In the genomic region with DNA sequence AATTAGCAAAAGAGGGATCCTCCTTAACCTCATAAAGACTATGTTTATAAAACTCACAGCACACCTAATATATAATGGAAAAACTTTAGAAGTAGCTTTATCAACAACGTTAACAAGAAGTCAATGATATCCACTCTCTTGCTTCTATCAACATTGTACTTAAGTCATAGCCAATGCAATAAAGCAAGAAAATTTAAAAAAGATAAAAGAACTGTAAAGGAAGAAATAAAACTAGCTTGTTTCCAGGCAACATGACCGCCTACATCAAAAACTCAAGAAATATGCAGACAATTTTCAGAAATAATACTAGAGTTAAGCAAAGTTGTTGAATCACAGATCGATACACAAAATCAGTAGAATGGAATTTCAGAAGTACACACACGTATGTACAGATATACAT, we compare ENCODE assay signal across 7 cellular contexts.
"Had no signal": no experiment of that assay in that cellular context is flagged by ENCODE, and none has a peak within 500 bp of the region (broad histone marks: within the 10 kb centered on the region; RNA-seq: fewer than 3 reads in every experiment).

No MANE protein-coding gene starts in this region.

- H3K27ac ChIP-seq: HL-60, KMS-11 had no signal

- H3K4me2 ChIP-seq: KMS-11 had no signal

- ATAC-seq: HepG2 had no signal

- FAIRE-seq: HepG2, HTR-8/SVneo had no signal

- H3K9ac ChIP-seq: KMS-11 had no signal

- DNase-seq: IMR-90, KBM-7, KG1 had no signal
